ENCODE assay signal across 9 cellular contexts in the genomic region with DNA sequence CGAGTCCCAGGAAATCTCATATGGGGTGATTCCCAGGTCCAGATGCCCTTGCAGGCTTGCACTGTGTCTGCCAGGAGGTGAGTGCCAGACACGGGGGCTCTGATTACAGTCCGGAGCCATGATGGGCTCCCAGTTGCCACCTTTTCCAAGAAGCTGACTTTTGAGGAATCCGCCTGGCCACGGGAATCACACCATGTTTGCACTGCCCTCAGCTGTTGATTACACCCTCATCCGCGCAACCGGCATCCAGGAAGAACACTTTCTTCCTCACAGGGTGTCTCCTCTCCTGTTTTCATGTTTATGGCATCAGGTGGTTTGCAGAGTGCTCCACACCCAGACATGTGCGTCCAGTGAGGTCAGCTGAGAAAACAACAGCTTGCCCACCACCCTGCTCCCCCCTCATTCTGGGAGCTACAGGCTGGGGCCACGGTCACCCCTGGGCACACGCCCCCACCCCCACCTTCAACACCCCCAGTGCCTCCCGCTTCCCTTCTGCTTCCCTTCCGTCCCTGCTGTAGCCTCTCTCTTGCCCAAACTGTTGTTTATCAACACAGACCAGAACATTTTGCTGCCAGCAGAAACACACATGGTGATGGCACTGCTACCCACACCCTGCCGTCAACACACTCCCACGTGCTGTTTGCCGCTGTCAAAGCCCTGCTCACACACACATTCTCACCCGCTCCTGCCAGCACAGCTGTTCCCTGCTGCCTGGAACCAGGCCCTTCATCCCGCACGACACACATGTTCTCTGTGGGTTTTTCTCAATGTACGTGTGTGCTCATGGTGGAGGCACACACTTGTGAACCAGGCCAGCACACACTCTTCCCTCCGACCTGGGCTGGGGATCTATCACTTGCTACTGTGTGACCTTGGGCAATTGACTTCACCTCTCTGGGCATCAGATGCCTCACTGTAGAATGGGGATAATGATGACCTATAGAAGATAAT. TPM values are rescaled to one million over a fixed set of nuclear protein-coding genes. Genes with fewer than 3 reads are reported as not detected.
DNase-seq lines count a peak whose midpoint lies in the region; ATAC-seq, FAIRE-seq and TF ChIP-seq lines count a peak whose summit lies in the region.
"Had no signal": no experiment of that assay in that cellular context is flagged by ENCODE, and none has a peak within 500 bp of the region (broad histone marks: within the 10 kb centered on the region; RNA-seq: fewer than 3 reads in every experiment).

No MANE protein-coding gene starts in this region.

- H3K4me3 ChIP-seq in psoas muscle: peak overlapping the region; percentile 15

- DNase-seq in GM12892 (ENCODE audit: insufficient read length) (peak; percentile 5), WTC11 (ENCODE audit: low spot score) (no peak), glutamatergic neuron (no peak), psoas muscle (peak; percentile 70 to 89), GM10266 (ENCODE audit: extremely low spot score) (no peak), GM19239 (ENCODE audit: insufficient read length, low spot score) (no peak), iPS-NIHi11 (ENCODE audit: low spot score) (no peak)
- no peak for DNase-seq in stimulated activated CD4-positive, alpha-beta T cell treated with anti-CD3 and anti-CD28 coated beads, Interleukin-1b, Interleukin-23, amount 100 ng/mL, for 48 hours
- DNase-seq: NCI-H1930 had no signal

- POLR2A ChIA-PET in WTC11 (lab: Charles Lee): interaction anchor here (0.6 to 1.1 kb wide), 3 partner anchors 9 to 94 kb away, joined by 3 to 4 read pairs (median 4); no protein-coding TSS in a partner anchor

- H3K9me3 Mint-ChIP-seq in WTC11 (no peaks in the 10 kb centered on the region), glutamatergic neuron (ENCODE audit: unreplicated experiment) (peaks cover 5% of the 10 kb centered on the region)

- H3K4me3 Mint-ChIP-seq in WTC11 (no peak overlapping the region), glutamatergic neuron (ENCODE audit: unreplicated experiment) (peak overlapping the region; percentile 4)

- no peaks in the 10 kb centered on the region for H3K36me3 Mint-ChIP-seq in WTC11
- H3K36me3 Mint-ChIP-seq in glutamatergic neuron (ENCODE audit: unreplicated experiment): no peaks in the 10 kb centered on the region

- TF ChIP-seq CTCF in WTC11 (IDR thresholded peaks at IDR 0.05) (no peak), glutamatergic neuron (IDR thresholded peaks at IDR 0.05; ENCODE audit: partially characterized antibody, unreplicated experiment) (no peak), psoas muscle (IDR thresholded peaks at IDR 0.05) (no peak), GM10266 (IDR thresholded peaks at IDR 0.05; ENCODE audit: control insufficient read depth, insufficient read depth, low read depth, missing control alignments) (no peak)

- 0 out of 2 replicates have a peak overlapping the region, but pooled peaks have one; percentile 0 for H3K27ac Mint-ChIP-seq in WTC11
- H3K27ac Mint-ChIP-seq in glutamatergic neuron (ENCODE audit: unreplicated experiment): peak overlapping the region; percentile 63

- intact Hi-C loops in psoas muscle (cut with DNase I): loop anchor here in 1 of 2 donors (10.0 kb wide), 1 partner anchor 75 kb away; no protein-coding TSS in a partner anchor

- peak overlapping the region; percentile 91 for H3K27ac ChIP-seq in psoas muscle

- no peaks in the 10 kb centered on the region for H3K27me3 ChIP-seq in psoas muscle (ENCODE audit: insufficient read depth in 3 of 3, low read length in 2 of 3)

- H3K36me3 ChIP-seq in psoas muscle (ENCODE audit: insufficient read depth in 1 of 2, low read depth in 1 of 2): no peaks in the 10 kb centered on the region

- 16 to 22% (median 20%) methylated on average over 21 of the region's 21 CpGs for WGBS in psoas muscle, 3 donors

- no peak for ATAC-seq in WTC11
- ATAC-seq in psoas muscle: peak; percentile 86 to 92 (median 87)

- FAIRE-seq in GM12892 (lab: Jason Lieb, UNC): no peak
- no peak for FAIRE-seq in GM19239 (lab: Jason Lieb, UNC)

- H3K27me3 Mint-ChIP-seq in WTC11 (ENCODE audit: low read depth): no peaks in the 10 kb centered on the region
- H3K27me3 Mint-ChIP-seq in glutamatergic neuron (ENCODE audit: unreplicated experiment): peaks cover 5% of the 10 kb centered on the region

- no peaks in the 10 kb centered on the region for H3K9me3 ChIP-seq in psoas muscle

- TF ChIP-seq POLR2A in GM12892 (IDR thresholded peaks at IDR 0.05; ENCODE audit: low read depth, low read length): no peak

- CTCF ChIA-PET in WTC11 (lab: Charles Lee): interaction anchor here (1.5 kb wide), 2 partner anchors 11 to 16 kb away, joined by 3 to 5 read pairs; no protein-coding TSS in a partner anchor

- H3K4me1 Mint-ChIP-seq in WTC11 (peaks cover 26% of the 10 kb centered on the region), glutamatergic neuron (ENCODE audit: low read depth, unreplicated experiment) (peaks cover 19% of the 10 kb centered on the region)

- peaks cover 58% of the 10 kb centered on the region for H3K4me1 ChIP-seq in psoas muscle

TF ChIP-seq in WTC11, 78 proteins besides CTCF, POLR2A, EP300 and RAD21:
- TF ChIP-seq, protein P1, sequence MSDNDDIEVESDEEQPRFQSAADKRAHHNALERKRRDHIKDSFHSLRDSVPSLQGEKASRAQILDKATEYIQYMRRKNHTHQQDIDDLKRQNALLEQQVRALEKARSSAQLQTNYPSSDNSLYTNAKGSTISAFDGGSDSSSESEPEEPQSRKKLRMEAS (CRISPR knock-in tag; IDR thresholded peaks at IDR 0.05): 0 out of 2 replicates have a peak, but pooled peaks have one; percentile 7
- TF ChIP-seq ZNF121 (CRISPR knock-in tag; IDR thresholded peaks at IDR 0.05): no peak
- TF ChIP-seq, protein P2, sequence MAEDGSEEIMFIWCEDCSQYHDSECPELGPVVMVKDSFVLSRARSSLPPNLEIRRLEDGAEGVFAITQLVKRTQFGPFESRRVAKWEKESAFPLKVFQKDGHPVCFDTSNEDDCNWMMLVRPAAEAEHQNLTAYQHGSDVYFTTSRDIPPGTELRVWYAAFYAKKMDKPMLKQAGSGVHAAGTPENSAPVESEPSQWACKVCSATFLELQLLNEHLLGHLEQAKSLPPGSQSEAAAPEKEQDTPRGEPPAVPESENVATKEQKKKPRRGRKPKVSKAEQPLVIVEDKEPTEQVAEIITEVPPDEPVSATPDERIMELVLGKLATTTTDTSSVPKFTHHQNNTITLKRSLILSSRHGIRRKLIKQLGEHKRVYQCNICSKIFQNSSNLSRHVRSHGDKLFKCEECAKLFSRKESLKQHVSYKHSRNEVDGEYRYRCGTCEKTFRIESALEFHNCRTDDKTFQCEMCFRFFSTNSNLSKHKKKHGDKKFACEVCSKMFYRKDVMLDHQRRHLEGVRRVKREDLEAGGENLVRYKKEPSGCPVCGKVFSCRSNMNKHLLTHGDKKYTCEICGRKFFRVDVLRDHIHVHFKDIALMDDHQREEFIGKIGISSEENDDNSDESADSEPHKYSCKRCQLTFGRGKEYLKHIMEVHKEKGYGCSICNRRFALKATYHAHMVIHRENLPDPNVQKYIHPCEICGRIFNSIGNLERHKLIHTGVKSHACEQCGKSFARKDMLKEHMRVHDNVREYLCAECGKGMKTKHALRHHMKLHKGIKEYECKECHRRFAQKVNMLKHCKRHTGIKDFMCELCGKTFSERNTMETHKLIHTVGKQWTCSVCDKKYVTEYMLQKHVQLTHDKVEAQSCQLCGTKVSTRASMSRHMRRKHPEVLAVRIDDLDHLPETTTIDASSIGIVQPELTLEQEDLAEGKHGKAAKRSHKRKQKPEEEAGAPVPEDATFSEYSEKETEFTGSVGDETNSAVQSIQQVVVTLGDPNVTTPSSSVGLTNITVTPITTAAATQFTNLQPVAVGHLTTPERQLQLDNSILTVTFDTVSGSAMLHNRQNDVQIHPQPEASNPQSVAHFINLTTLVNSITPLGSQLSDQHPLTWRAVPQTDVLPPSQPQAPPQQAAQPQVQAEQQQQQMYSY (CRISPR knock-in tag; IDR thresholded peaks at IDR 0.05): peak; percentile 51; the same call in 1 of the 2 replicates

RNA-seq across cellular contexts. Expression of a gene that starts 35.8 kb away (rescaled TPM):
- polyA plus RNA-seq in GM12892 (2012; ENCODE audit: missing spikeins): 158 TPM
- 118 to 158 TPM (median 153 TPM) in 3 replicates for total RNA-seq in WTC11 (2021)
- total RNA-seq in glutamatergic neuron (ENCODE audit: unreplicated experiment): 153 TPM
- 100 to 1,000 TPM in 1 of 4 donors, 10 to 100 TPM in 3; 16.1 to 220 (median 65.4) TPM for total RNA-seq in psoas muscle
- 100 to 1,000 TPM; 114 to 744 (median 487) TPM for polyA plus RNA-seq in psoas muscle

RNA-seq across cellular contexts. Expression of a gene that starts 45.2 kb away (rescaled TPM):
- polyA plus RNA-seq in GM12892 (2012; ENCODE audit: missing spikeins): 9.9 TPM
- total RNA-seq in WTC11 (2021) (19.3 to 21.6 TPM (median 20.0 TPM) in 3 replicates), glutamatergic neuron (ENCODE audit: unreplicated experiment) (23.0 TPM), psoas muscle (10 to 100 TPM; 24.0 to 38.7 (median 34.0) TPM)
- 10 to 100 TPM; 22.1 to 24.9 (median 22.5) TPM for polyA plus RNA-seq in psoas muscle

Comparison
In these comparisons a context has a peak if more than half of its experiments do, and no peak if none do; other contexts are left out.
1. DNase-seq: peak in GM12892 (single experiment) and psoas muscle (2 of 2); none in WTC11 (single experiment), glutamatergic neuron (single experiment), GM10266 (single experiment), stimulated activated CD4-positive, alpha-beta T cell treated with anti-CD3 and anti-CD28 coated beads, Interleukin-1b, Interleukin-23, amount 100 ng/mL, for 48 hours (single experiment), GM19239 (single experiment) and iPS-NIHi11 (single experiment).